ENCODE assay signal across 1 cellular context in the genomic region with DNA sequence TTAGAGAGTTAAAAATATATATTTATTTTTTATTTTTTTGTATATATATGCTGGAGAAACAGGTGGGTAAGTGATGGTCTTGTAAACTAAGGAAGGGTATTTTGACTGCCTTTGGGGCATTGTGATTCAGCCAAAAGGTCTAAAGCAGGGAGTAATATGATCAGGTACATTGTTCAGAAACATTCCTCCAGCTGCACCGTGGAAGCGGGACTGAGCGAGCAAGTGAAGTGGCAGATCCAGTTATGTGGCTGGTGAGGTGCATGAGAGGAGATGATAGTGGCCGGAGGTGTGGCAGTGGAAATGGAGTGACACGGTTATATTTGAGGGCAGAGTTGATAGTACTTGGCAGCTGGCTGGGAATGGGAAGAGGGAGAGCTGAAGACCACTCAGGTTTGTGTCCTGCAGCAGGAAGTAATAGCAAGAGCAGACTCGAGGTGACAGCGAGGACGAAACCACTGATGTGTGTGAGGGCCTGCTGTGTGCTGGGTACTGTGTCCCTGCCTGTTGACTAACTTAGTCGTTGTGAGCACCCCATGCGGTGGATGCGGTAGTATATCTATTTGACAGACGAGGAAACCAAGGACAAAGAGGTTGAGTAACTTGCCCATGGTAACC.
TF ChIP-seq lines count a peak whose summit lies in the region.

No MANE protein-coding gene starts in this region.

TF ChIP-seq in GM12878, 131 proteins besides CTCF, POLR2A, EP300 and RAD21:
- TF ChIP-seq NR2C2 (IDR thresholded peaks at IDR 0.05; ENCODE audit: borderline replicate concordance, control insufficient read depth, insufficient read length, low read depth) (no peak), ZBTB33 (IDR thresholded peaks at IDR 0.05) (no peak), YY1 (IDR thresholded peaks at IDR 0.05; ENCODE audit: low read depth, low read length) (no peak), TAF1 (IDR thresholded peaks at IDR 0.05; ENCODE audit: borderline replicate concordance, low read depth, low read length) (no peak), SIN3A (IDR thresholded peaks at IDR 0.05; ENCODE audit: low read depth, low read length) (no peak), NFYA (IDR thresholded peaks at IDR 0.05; ENCODE audit: borderline replicate concordance, low read depth, low read length) (no peak), SPI1 (IDR thresholded peaks at IDR 0.05; ENCODE audit: borderline replicate concordance, insufficient read depth, low read depth, low read length) (no peak), NRF1 (conservative IDR thresholded peaks at IDR 0.05; ENCODE audit: low read depth, low read length) (no peak), WRNIP1 (IDR thresholded peaks at IDR 0.05; ENCODE audit: borderline replicate concordance, low read depth, low read length) (no peak), CBFB (IDR thresholded peaks at IDR 0.05; ENCODE audit: low read depth) (no peak), GATAD2B (conservative IDR thresholded peaks at IDR 0.05; ENCODE audit: low read depth) (no peak), CBX3 (IDR thresholded peaks at IDR 0.05; ENCODE audit: borderline replicate concordance, low read depth) (no peak), CEBPB (IDR thresholded peaks at IDR 0.05; ENCODE audit: borderline replicate concordance in 1 of 2, low read depth in 2 of 2, low read length in 2 of 2) (no peak)
- TF ChIP-seq, protein P1, sequence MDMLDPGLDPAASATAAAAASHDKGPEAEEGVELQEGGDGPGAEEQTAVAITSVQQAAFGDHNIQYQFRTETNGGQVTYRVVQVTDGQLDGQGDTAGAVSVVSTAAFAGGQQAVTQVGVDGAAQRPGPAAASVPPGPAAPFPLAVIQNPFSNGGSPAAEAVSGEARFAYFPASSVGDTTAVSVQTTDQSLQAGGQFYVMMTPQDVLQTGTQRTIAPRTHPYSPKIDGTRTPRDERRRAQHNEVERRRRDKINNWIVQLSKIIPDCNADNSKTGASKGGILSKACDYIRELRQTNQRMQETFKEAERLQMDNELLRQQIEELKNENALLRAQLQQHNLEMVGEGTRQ (IDR thresholded peaks at IDR 0.05; ENCODE audit: borderline replicate concordance, low read depth, low read length): no peak
- TF ChIP-seq, protein P2, sequence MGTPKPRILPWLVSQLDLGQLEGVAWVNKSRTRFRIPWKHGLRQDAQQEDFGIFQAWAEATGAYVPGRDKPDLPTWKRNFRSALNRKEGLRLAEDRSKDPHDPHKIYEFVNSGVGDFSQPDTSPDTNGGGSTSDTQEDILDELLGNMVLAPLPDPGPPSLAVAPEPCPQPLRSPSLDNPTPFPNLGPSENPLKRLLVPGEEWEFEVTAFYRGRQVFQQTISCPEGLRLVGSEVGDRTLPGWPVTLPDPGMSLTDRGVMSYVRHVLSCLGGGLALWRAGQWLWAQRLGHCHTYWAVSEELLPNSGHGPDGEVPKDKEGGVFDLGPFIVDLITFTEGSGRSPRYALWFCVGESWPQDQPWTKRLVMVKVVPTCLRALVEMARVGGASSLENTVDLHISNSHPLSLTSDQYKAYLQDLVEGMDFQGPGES (IDR thresholded peaks at IDR 0.05): no peak
- TF ChIP-seq, protein P3, sequence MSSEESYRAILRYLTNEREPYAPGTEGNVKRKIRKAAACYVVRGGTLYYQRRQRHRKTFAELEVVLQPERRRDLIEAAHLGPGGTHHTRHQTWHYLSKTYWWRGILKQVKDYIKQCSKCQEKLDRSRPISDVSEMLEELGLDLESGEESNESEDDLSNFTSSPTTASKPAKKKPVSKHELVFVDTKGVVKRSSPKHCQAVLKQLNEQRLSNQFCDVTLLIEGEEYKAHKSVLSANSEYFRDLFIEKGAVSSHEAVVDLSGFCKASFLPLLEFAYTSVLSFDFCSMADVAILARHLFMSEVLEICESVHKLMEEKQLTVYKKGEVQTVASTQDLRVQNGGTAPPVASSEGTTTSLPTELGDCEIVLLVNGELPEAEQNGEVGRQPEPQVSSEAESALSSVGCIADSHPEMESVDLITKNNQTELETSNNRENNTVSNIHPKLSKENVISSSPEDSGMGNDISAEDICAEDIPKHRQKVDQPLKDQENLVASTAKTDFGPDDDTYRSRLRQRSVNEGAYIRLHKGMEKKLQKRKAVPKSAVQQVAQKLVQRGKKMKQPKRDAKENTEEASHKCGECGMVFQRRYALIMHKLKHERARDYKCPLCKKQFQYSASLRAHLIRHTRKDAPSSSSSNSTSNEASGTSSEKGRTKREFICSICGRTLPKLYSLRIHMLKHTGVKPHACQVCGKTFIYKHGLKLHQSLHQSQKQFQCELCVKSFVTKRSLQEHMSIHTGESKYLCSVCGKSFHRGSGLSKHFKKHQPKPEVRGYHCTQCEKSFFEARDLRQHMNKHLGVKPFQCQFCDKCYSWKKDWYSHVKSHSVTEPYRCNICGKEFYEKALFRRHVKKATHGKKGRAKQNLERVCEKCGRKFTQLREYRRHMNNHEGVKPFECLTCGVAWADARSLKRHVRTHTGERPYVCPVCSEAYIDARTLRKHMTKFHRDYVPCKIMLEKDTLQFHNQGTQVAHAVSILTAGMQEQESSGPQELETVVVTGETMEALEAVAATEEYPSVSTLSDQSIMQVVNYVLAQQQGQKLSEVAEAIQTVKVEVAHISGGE (CRISPR knock-in tag; IDR thresholded peaks at IDR 0.05): no peak
